In the genomic region with DNA sequence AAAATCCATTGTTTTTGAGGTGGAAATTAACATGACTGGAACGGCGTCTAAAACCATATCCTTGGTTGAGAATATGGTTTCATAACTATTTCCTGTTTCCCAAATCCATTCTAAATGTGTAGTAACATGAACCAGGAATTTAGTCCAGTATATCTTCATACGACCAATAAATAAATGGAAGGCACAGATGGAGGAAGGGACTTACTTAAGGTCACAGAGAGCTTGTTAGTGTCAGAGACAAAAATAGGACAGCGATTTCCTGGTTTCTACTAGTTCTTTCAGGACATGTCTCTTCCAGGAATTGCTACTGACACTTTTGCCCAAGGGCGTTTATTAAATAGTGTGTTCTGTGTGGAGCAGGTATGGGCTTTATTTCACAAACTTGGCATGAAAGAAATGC, we compare ENCODE assay signal across 16 cellular contexts. TPM values are rescaled to one million over a fixed set of nuclear protein-coding genes. Genes with fewer than 3 reads are reported as not detected.
"Had no signal": no experiment of that assay in that cellular context is flagged by ENCODE, and none has a peak within 500 bp of the region (broad histone marks: within the 10 kb centered on the region; RNA-seq: fewer than 3 reads in every experiment).

No MANE protein-coding gene starts in this region.

- H3K27ac Mint-ChIP-seq: activated CD8-positive, alpha-beta T cell treated with anti-CD3 and anti-CD28 coated beads, Interleukin-2, amount 10 ng/mL, durations not matched to agents 7 days and 5 days; activated naive CD4-positive, alpha-beta T cell treated with anti-CD3 and anti-CD28 coated beads for 36 hours; effector memory CD8-positive, alpha-beta T cell; naive thymus-derived CD4-positive, alpha-beta T cell; progenitor cell of endocrine pancreas; type B pancreatic cell had no signal

- H3K9me3 Mint-ChIP-seq: activated naive CD4-positive, alpha-beta T cell treated with anti-CD3 and anti-CD28 coated beads for 36 hours; effector memory CD8-positive, alpha-beta T cell; naive thymus-derived CD4-positive, alpha-beta T cell had no signal

- H3K9me3 ChIP-seq: spleen had no signal

- ATAC-seq: activated CD8-positive, alpha-beta T cell treated with anti-CD3 and anti-CD28 coated beads, Interleukin-2, amount 10 ng/mL, durations not matched to agents 7 days and 5 days; effector memory CD8-positive, alpha-beta T cell; naive thymus-derived CD4-positive, alpha-beta T cell had no signal

- H3K4me3 Mint-ChIP-seq: activated CD8-positive, alpha-beta T cell treated with anti-CD3 and anti-CD28 coated beads, Interleukin-2, amount 10 ng/mL, durations not matched to agents 7 days and 5 days; activated naive CD4-positive, alpha-beta T cell treated with anti-CD3 and anti-CD28 coated beads for 36 hours; effector memory CD8-positive, alpha-beta T cell; naive thymus-derived CD4-positive, alpha-beta T cell had no signal

- H3K36me3 Mint-ChIP-seq: type B pancreatic cell had no signal

- DNase-seq: activated CD4-positive, alpha-beta T cell treated with anti-CD3 and anti-CD28 coated beads for 48 hours; activated CD8-positive, alpha-beta T cell treated with anti-CD3 and anti-CD28 coated beads, Interleukin-2, amount 10 ng/mL, durations not matched to agents 7 days and 5 days; activated naive CD4-positive, alpha-beta T cell treated with anti-CD3 and anti-CD28 coated beads for 36 hours; central memory CD4-positive, alpha-beta T cell; effector memory CD8-positive, alpha-beta T cell; erythroblast; hypothalamus; naive thymus-derived CD4-positive, alpha-beta T cell; nucleus accumbens; spleen; stimulated activated CD4-positive, alpha-beta T cell treated with anti-CD3 and anti-CD28 coated beads, Interleukin-1b, Interleukin-23, amount 100 ng/mL, for 48 hours; stimulated activated naive CD4-positive, alpha-beta T cell; T-helper 9 cell had no signal

- H3K4me3 ChIP-seq: lung, spleen had no signal

- H3K36me3 ChIP-seq: spleen had no signal

- H3K27ac ChIP-seq: spleen had no signal

RNA-seq across cellular contexts. Expression of gene HES1, which starts 41.2 kb away (rescaled TPM):
- total RNA-seq: activated CD8-positive, alpha-beta T cell treated with anti-CD3 and anti-CD28 coated beads, Interleukin-2, amount 10 ng/mL, durations not matched to agents 7 days and 5 days had no signal
- polyA plus RNA-seq: naive thymus-derived CD4-positive, alpha-beta T cell had no signal
